Comparison of ENCODE assay signal across 11 cellular contexts in the genomic region with DNA sequence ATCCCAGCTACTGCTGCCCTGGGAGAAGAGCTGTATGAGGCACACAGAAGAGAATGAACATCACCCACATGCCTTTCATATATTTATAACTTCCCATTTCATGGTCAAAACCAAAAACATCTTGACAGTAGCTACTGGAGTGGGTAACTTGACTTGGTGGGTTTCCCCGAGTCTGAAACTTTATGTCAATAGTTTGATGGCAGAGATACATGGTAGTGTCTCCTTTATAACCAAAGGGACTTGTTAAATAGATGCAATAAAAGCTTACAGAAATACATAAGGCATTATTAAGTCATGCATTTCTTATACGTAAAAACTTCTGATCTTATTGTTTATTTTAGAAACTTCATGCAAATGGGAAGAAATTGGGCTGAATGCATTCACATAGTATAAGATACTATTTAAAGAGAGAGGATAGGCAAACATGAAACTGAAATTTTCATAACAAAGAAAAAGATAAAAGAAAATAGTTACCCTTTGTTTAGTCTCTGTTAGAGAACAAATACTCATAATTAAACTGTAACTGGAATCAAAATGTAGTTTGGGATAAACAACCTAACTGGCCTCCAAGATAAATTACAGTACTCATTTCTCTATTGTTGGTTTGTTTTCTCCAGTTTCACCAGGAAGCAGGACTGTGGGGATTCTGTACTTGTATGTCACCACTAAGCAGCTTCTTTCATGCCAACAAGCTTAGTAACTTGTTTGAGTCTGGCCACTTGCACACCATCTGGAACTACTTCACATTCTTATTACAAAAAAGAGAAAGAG.
A peak's percentile ranks its signal among the peaks of the same experiment; 100 is the strongest.
DNase-seq lines count a peak whose midpoint lies in the region; ATAC-seq and TF ChIP-seq lines count a peak whose summit lies in the region.
"Had no signal": no experiment of that assay in that cellular context is flagged by ENCODE, and none has a peak within 500 bp of the region (broad histone marks: within the 10 kb centered on the region; RNA-seq: fewer than 3 reads in every experiment).

No MANE protein-coding gene starts in this region.

- ATAC-seq in GM21786 (IDR thresholded peaks at IDR 0.05; ENCODE audit: unreplicated experiment), result peak; percentile 28

- no peaks in the 10 kb centered on the region for H3K27me3 ChIP-seq in MM.1S (replicated peaks; ENCODE audit: insufficient read depth, low read length)
- no peaks in the 10 kb centered on the region for H3K27me3 ChIP-seq in neural progenitor cell

- no peak overlapping the region for H3K4me3 Mint-ChIP-seq in neural progenitor cell
- H3K4me3 Mint-ChIP-seq: brain had no signal

- H3K36me3 Mint-ChIP-seq in neural progenitor cell, result no peaks in the 10 kb centered on the region
- H3K36me3 Mint-ChIP-seq: brain had no signal

- H3K9ac ChIP-seq in MM.1S (ENCODE audit: low read length) (peak overlapping the region; percentile 83), neural progenitor cell (no peak overlapping the region)

- H3K27ac Mint-ChIP-seq in neural progenitor cell, result no peak overlapping the region

- H3K9me2 ChIP-seq in MM.1S (replicated peaks; ENCODE audit: insufficient read depth, low read length), result no peaks in the 10 kb centered on the region

- no peak overlapping the region; the same call in 1 of the 2 replicates for H3K4me3 ChIP-seq in GM12864 (ENCODE audit: low read depth, low read length)
- peak overlapping the region; percentile 51 for H3K4me3 ChIP-seq in MM.1S (ENCODE audit: low read length)
- no peak overlapping the region for H3K4me3 ChIP-seq in neural progenitor cell
- H3K4me3 ChIP-seq: left ventricle myocardium inferior had no signal

- H4K20me1 ChIP-seq in MM.1S (ENCODE audit: insufficient read depth, low read length), result no peaks in the 10 kb centered on the region
- no peaks in the 10 kb centered on the region for H4K20me1 ChIP-seq in neural progenitor cell (ENCODE audit: low read depth)

- peaks cover 61% of the 10 kb centered on the region for H3K4me1 ChIP-seq in MM.1S (ENCODE audit: low read length)
- H3K4me1 ChIP-seq in neural progenitor cell, result no peaks in the 10 kb centered on the region
- H3K4me1 ChIP-seq: left ventricle myocardium inferior had no signal

- H3K9me3 ChIP-seq in MM.1S (replicated peaks; ENCODE audit: insufficient read depth, low read length), result no peaks in the 10 kb centered on the region
- H3K9me3 ChIP-seq in neural progenitor cell (ENCODE audit: low read depth), result no peaks in the 10 kb centered on the region
- H3K9me3 ChIP-seq: left ventricle myocardium inferior had no signal

- no peaks in the 10 kb centered on the region for H3K79me2 ChIP-seq in MM.1S (ENCODE audit: low read length)
- H3K79me2 ChIP-seq in neural progenitor cell (ENCODE audit: low read depth), result no peaks in the 10 kb centered on the region

- H3K4me2 ChIP-seq in MM.1S (ENCODE audit: low read depth, low read length) (peak overlapping the region; percentile 73), neural progenitor cell (no peak overlapping the region)

- no peaks in the 10 kb centered on the region for H3K4me1 Mint-ChIP-seq in neural progenitor cell

- H3K9me3 Mint-ChIP-seq in neural progenitor cell, result no peaks in the 10 kb centered on the region
- H3K9me3 Mint-ChIP-seq: brain had no signal

- TF ChIP-seq CTCF in GM12864 (IDR thresholded peaks at IDR 0.05; ENCODE audit: low read depth, low read length, missing control alignments), result no peak
- no peak for TF ChIP-seq CTCF in MM.1S (IDR thresholded peaks at IDR 0.05; ENCODE audit: low read length)
- TF ChIP-seq CTCF in neural progenitor cell (IDR thresholded peaks at IDR 0.05), result no peak

- H3F3A ChIP-seq in MM.1S (ENCODE audit: insufficient read depth, low read length) (peaks cover 50% of the 10 kb centered on the region), neural progenitor cell (ENCODE audit: low read depth) (no peaks in the 10 kb centered on the region)

- H3K36me3 ChIP-seq in MM.1S (replicated peaks; ENCODE audit: insufficient read depth, low read length), result no peaks in the 10 kb centered on the region
- no peaks in the 10 kb centered on the region for H3K36me3 ChIP-seq in neural progenitor cell
- H3K36me3 ChIP-seq: left ventricle myocardium inferior had no signal

- peak; percentile 75 for DNase-seq in GM12864 (ENCODE audit: low read depth)
- peak; percentile 79 for DNase-seq in MM.1S
- DNase-seq in foreskin melanocyte, result peak; percentile 15
- DNase-seq in HPDE6-E6E7 (ENCODE audit: extremely low spot score), result no peak
- no peak for DNase-seq in NCI-H1436 (lab: John Stamatoyannopoulos, UW)
- no peak for DNase-seq in KG1 (lab: John Stamatoyannopoulos, UW)
- DNase-seq in neural progenitor cell (ENCODE audit: low spot score), result no peak
- DNase-seq: Kasumi-1, left ventricle myocardium inferior had no signal

- no peaks in the 10 kb centered on the region for H3K27me3 Mint-ChIP-seq in neural progenitor cell (ENCODE audit: insufficient read depth, low read depth)
- H3K27me3 Mint-ChIP-seq: brain had no signal

- no peak overlapping the region for H2AFZ ChIP-seq in MM.1S (ENCODE audit: low read length)
- no peak overlapping the region for H2AFZ ChIP-seq in neural progenitor cell (replicated peaks)

- H3K27ac ChIP-seq in MM.1S (ENCODE audit: low read length) (peak overlapping the region; percentile 96), neural progenitor cell (no peak overlapping the region)
- H3K27ac ChIP-seq: left ventricle myocardium inferior had no signal

Comparison
In these comparisons a context has a peak if more than half of its experiments do, and no peak if none do; other contexts are left out.
1. DNase-seq: peak in GM12864 (single experiment), MM.1S (single experiment) and foreskin melanocyte (single experiment); none in HPDE6-E6E7 (single experiment), NCI-H1436 (single experiment), KG1 (single experiment) and neural progenitor cell (single experiment).